ENCODE assay signal across 8 cellular contexts in the genomic region with DNA sequence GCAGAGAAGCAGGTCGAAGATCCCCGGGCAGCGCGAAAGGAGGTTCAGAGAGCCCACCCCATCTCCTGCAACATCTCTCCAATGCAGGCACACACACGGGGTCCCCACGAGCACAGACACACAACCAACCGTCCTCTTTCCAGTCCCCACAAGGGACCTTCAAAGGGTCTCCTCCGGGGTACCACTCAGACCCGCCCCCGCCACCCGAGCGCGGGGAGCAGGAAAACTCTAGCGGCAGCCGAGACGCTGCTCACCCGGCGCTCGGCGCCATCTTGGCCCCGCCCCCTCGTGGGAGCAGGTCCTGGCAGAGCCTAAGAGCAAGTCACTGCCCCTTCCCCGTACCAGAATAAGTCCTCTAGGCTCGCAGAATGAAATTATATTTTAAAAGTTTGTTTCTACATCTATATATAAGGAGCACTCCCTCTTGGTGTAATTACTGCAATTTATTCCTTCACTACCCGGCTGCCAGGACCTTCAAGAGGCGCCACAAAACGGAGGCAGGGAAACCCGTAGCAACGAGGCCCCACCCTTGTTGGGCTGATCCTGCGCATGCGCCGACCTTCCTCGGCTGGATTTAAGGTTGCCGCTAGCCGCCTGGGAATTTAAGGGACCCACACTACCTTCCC. TPM values are rescaled to one million over a fixed set of nuclear protein-coding genes. Genes with fewer than 3 reads are reported as not detected.
DNase-seq lines count a peak whose midpoint lies in the region; ATAC-seq, FAIRE-seq and TF ChIP-seq lines count a peak whose summit lies in the region.

A gene with protein sequence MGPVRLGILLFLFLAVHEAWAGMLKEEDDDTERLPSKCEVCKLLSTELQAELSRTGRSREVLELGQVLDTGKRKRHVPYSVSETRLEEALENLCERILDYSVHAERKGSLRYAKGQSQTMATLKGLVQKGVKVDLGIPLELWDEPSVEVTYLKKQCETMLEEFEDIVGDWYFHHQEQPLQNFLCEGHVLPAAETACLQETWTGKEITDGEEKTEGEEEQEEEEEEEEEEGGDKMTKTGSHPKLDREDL (plus strand): TSS at position 560 of the 626 bp plus-strand sequence. CDS start 111 bp downstream, outside the sequence.
Gene TAF6 (minus strand): TSS at position 284 of the 626 bp plus-strand sequence. CDS start 5,149 bp downstream, outside the sequence.

- in situ Hi-C loops in GM13977 (cut with MboI; ENCODE audit: low pct_unique_long_range_greater_than_20kb, low sequenced_read_pairs, unreplicated experiment) = no loop called here

- TF ChIP-seq CTCF in GM13977 (IDR thresholded peaks at IDR 0.05; ENCODE audit: extremely low read depth, insufficient read depth, missing control alignments) = no peak
- peak; percentile 23 for TF ChIP-seq CTCF in left ventricle myocardium inferior (IDR thresholded peaks at IDR 0.05; ENCODE audit: borderline replicate concordance)
- TF ChIP-seq CTCF in psoas muscle (IDR thresholded peaks at IDR 0.05) = peak; percentile 10

- peaks cover 10% of the 10 kb centered on the region for H3K36me3 ChIP-seq in left ventricle myocardium inferior
- H3K36me3 ChIP-seq in psoas muscle (ENCODE audit: insufficient read depth in 1 of 2, low read depth in 1 of 2) = peaks cover 0 to 7% of the 10 kb centered on the region in 2 donors

- peak within 1 kb of the TSS; percentile 95 for H3K4me3 Mint-ChIP-seq in T-helper 1 cell treated with Interleukin-12 subunit alpha and Interleukin-12 subunit beta and Interleukin-4 antibody, amounts not matched to agents 30 μg/mL and 1 μg/mL, for 36 hours

- FAIRE-seq in urothelium cell line (lab: Jason Lieb, UNC) = peak; percentile 79

- H3K4me1 Mint-ChIP-seq in T-helper 1 cell treated with Interleukin-12 subunit alpha and Interleukin-12 subunit beta and Interleukin-4 antibody, amounts not matched to agents 30 μg/mL and 1 μg/mL, for 36 hours (ENCODE audit: low read depth) = peaks cover 15% of the 10 kb centered on the region

- H3K9me3 ChIP-seq in left ventricle myocardium inferior (replicated peaks) = no peaks in the 10 kb centered on the region
- H3K9me3 ChIP-seq in psoas muscle = no peaks in the 10 kb centered on the region

- no peaks in the 10 kb centered on the region for H3K9me3 Mint-ChIP-seq in T-helper 1 cell treated with Interleukin-12 subunit alpha and Interleukin-12 subunit beta and Interleukin-4 antibody, amounts not matched to agents 30 μg/mL and 1 μg/mL, for 36 hours

- H3K27ac Mint-ChIP-seq in T-helper 1 cell treated with Interleukin-12 subunit alpha and Interleukin-12 subunit beta and Interleukin-4 antibody, amounts not matched to agents 30 μg/mL and 1 μg/mL, for 36 hours = peak within 1 kb of the TSS; percentile 98

- H3K36me3 Mint-ChIP-seq in T-helper 1 cell treated with Interleukin-12 subunit alpha and Interleukin-12 subunit beta and Interleukin-4 antibody, amounts not matched to agents 30 μg/mL and 1 μg/mL, for 36 hours (ENCODE audit: low read depth) = peaks cover 9% of the 10 kb centered on the region

- no peaks in the 10 kb centered on the region for H3K27me3 ChIP-seq in left ventricle myocardium inferior (ENCODE audit: low read depth)
- no peaks in the 10 kb centered on the region for H3K27me3 ChIP-seq in psoas muscle (ENCODE audit: insufficient read depth in 3 of 3, low read length in 2 of 3)

- DNase-seq in GM13977 (ENCODE audit: low spot score) (peak; percentile 98), NCI-H1694 treated with DMSO at 0.1 percent for 48 hours (lab: John Stamatoyannopoulos, UW) (peak; percentile 95), amniotic stem cell (lab: John Stamatoyannopoulos, UW) (peak; percentile 92), left ventricle myocardium inferior (peak; percentile 96), psoas muscle (peak; percentile 95 to 99), urothelium cell line (ENCODE audit: low spot score) (peak; percentile 100)

- intact Hi-C loops in left ventricle myocardium inferior (cut with micrococcal nuclease) (no loop called here), psoas muscle (cut with DNase I) (loop anchor here in 1 of 2 donors (1.0 kb wide), 1 partner anchor 18 kb away; the partner anchor contains the start of genes AP4M1 and MCM7)

- WGBS in psoas muscle, 3 donors = 0% methylated on average over 35 of the region's 35 CpGs

- ATAC-seq in HG02884 (IDR thresholded peaks at IDR 0.05; ENCODE audit: unreplicated experiment) = peak; percentile 62
- peak; percentile 93 to 98 (median 95) for ATAC-seq in psoas muscle

- peaks cover 29% of the 10 kb centered on the region for H3K4me1 ChIP-seq in left ventricle myocardium inferior
- peaks cover 16% of the 10 kb centered on the region for H3K4me1 ChIP-seq in psoas muscle

- no peaks in the 10 kb centered on the region for H3K27me3 Mint-ChIP-seq in T-helper 1 cell treated with Interleukin-12 subunit alpha and Interleukin-12 subunit beta and Interleukin-4 antibody, amounts not matched to agents 30 μg/mL and 1 μg/mL, for 36 hours (ENCODE audit: low read depth)

- H3K4me3 ChIP-seq in left ventricle myocardium inferior (peak within 1 kb of the TSS; percentile 97), psoas muscle (peak within 1 kb of the TSS; percentile 84)

- H3K27ac ChIP-seq in left ventricle myocardium inferior (replicated peaks) (peak within 1 kb of the TSS; percentile 97), psoas muscle (peak within 1 kb of the TSS; percentile 91)

RNA-seq across cellular contexts. Expression of the first gene that starts in this region (rescaled TPM):
- total RNA-seq in left ventricle myocardium inferior (8.5 TPM), psoas muscle (1 to 10 TPM; 2.2 to 3.9 (median 2.5) TPM)
- polyA plus RNA-seq in psoas muscle = 1 to 10 TPM; 2.9 to 7.0 (median 4.4) TPM

RNA-seq across cellular contexts. Expression of gene TAF6, which starts in this region (rescaled TPM):
- total RNA-seq in left ventricle myocardium inferior = 34.1 TPM
- total RNA-seq in psoas muscle = 10 to 100 TPM; 26.8 to 40.5 (median 31.7) TPM
- 10 to 100 TPM; 31.4 to 58.4 (median 34.8) TPM for polyA plus RNA-seq in psoas muscle

Comparison
In these comparisons a context has a peak if more than half of its experiments do, and no peak if none do; other contexts are left out.
1. Peak in every context shown above with its lines: DNase-seq, ATAC-seq, H3K4me3 ChIP-seq and H3K27ac ChIP-seq.